1 cellular context compared by ENCODE assay signal in the genomic region with DNA sequence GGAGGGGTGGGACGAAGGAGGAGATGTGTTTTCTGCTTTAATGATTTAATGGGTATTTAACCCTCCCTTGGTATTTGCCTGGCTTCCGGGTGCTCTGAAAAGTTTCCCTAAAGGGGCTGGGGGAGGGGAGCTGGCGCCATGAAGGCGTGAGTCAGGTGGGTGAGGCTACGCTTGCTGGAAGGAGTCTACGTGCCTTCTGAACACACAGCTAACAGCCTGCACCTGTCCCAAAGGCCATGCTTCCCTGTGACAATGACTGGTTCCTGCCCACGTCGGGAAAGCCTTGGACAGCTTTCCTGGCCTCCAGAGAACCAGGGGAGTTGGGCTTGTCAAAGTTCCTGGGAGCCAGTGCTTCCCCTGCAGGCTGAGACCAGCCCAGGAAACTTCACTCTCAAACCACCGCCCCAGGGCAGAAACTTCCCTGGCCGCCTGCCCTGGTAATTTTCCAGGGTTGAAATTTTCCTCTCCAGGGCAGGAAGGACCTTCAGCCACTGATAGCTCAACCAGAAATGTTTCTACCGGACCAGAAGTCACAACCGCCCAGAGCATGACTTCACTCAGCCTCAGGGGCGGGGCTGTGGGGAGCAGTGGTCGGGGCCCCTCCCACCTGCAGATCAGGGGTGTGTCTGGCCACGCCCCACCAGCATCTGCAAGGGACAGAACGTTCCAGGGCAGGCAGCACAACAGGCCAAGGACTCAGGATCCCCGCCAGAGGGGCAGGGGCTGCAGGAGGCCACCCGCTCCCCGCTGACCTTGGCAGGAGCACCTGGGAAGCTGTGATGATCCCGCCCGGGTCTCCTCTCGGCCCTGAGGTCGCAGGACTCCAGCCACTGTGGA.
A peak's percentile ranks its signal among the peaks of the same experiment; 100 is the strongest.
TF ChIP-seq lines count a peak whose summit lies in the region.

No MANE protein-coding gene starts in this region.

TF ChIP-seq in GM12878, 131 proteins besides CTCF, POLR2A, EP300 and RAD21 (continued from another document):
- TF ChIP-seq, protein P1, sequence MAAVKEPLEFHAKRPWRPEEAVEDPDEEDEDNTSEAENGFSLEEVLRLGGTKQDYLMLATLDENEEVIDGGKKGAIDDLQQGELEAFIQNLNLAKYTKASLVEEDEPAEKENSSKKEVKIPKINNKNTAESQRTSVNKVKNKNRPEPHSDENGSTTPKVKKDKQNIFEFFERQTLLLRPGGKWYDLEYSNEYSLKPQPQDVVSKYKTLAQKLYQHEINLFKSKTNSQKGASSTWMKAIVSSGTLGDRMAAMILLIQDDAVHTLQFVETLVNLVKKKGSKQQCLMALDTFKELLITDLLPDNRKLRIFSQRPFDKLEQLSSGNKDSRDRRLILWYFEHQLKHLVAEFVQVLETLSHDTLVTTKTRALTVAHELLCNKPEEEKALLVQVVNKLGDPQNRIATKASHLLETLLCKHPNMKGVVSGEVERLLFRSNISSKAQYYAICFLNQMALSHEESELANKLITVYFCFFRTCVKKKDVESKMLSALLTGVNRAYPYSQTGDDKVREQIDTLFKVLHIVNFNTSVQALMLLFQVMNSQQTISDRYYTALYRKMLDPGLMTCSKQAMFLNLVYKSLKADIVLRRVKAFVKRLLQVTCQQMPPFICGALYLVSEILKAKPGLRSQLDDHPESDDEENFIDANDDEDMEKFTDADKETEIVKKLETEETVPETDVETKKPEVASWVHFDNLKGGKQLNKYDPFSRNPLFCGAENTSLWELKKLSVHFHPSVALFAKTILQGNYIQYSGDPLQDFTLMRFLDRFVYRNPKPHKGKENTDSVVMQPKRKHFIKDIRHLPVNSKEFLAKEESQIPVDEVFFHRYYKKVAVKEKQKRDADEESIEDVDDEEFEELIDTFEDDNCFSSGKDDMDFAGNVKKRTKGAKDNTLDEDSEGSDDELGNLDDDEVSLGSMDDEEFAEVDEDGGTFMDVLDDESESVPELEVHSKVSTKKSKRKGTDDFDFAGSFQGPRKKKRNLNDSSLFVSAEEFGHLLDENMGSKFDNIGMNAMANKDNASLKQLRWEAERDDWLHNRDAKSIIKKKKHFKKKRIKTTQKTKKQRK (IDR thresholded peaks at IDR 0.05; ENCODE audit: low read depth, low read length), result no peak
- TF ChIP-seq POU2F2 (IDR thresholded peaks at IDR 0.05; ENCODE audit: borderline replicate concordance, low read depth, low read length), result 0 out of 3 replicates have a peak, but pooled peaks have one; percentile 30
- peak; percentile 82; the same call in 1 of the 2 replicates for TF ChIP-seq NBN (IDR thresholded peaks at IDR 0.05)
- peak; percentile 65 for TF ChIP-seq LARP7 (IDR thresholded peaks at IDR 0.05)
TF ChIP-seq in GM12878: peak in this region for 32.
